In the genomic region with DNA sequence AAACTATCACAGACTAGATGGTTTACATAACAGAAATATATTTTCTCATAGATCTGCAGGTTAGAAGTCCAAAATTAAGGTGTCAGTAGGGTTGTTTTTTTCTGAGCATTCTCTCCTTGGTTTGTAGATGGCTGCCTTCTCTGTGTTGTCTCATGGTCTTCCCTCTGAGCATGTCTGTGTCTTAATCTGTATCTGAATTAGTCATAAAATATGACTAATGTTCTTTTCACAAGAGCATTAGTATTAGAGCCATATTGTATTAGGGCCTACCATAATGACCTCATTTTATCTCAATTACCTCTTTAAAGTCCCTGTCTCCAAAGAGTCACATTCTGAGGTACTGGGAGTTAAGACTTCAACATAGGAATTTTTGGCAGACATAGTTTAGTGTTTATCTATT, we compare ENCODE assay signal across 23 cellular contexts.
DNase-seq lines count a peak whose midpoint lies in the region; ATAC-seq and TF ChIP-seq lines count a peak whose summit lies in the region.
"Had no signal": no experiment of that assay in that cellular context is flagged by ENCODE, and none has a peak within 500 bp of the region (broad histone marks: within the 10 kb centered on the region; RNA-seq: fewer than 3 reads in every experiment).

No MANE protein-coding gene starts in this region.

- H3K4me1 ChIP-seq in foreskin keratinocyte = no peaks in the 10 kb centered on the region

- H3K4me3 Mint-ChIP-seq in activated CD4-positive, alpha-beta T cell treated with anti-CD3 and anti-CD28 coated beads for 36 hours = no peak overlapping the region
- H3K4me3 Mint-ChIP-seq in activated CD4-positive, alpha-beta T cell treated with anti-CD3 and anti-CD28 coated beads, Interleukin-2, amount 10 ng/mL, durations not matched to agents 24 days and 14 days = no peak overlapping the region
- H3K4me3 Mint-ChIP-seq: CD14-positive monocyte, H9, IgD-negative memory B cell had no signal

- no peaks in the 10 kb centered on the region for H3K9me3 Mint-ChIP-seq in activated CD4-positive, alpha-beta T cell treated with anti-CD3 and anti-CD28 coated beads for 36 hours (ENCODE audit: low read depth)
- no peaks in the 10 kb centered on the region for H3K9me3 Mint-ChIP-seq in activated CD4-positive, alpha-beta T cell treated with anti-CD3 and anti-CD28 coated beads, Interleukin-2, amount 10 ng/mL, durations not matched to agents 24 days and 14 days
- H3K9me3 Mint-ChIP-seq: H9, IgD-negative memory B cell had no signal

- no peaks in the 10 kb centered on the region for H3K4me1 Mint-ChIP-seq in activated CD4-positive, alpha-beta T cell treated with anti-CD3 and anti-CD28 coated beads for 36 hours
- H3K4me1 Mint-ChIP-seq in activated CD4-positive, alpha-beta T cell treated with anti-CD3 and anti-CD28 coated beads, Interleukin-2, amount 10 ng/mL, durations not matched to agents 24 days and 14 days = no peaks in the 10 kb centered on the region
- H3K4me1 Mint-ChIP-seq: CD14-positive monocyte, IgD-negative memory B cell had no signal

- H3K27me3 ChIP-seq in foreskin keratinocyte = no peaks in the 10 kb centered on the region

- H3K27ac ChIP-seq in RWPE1 (no peak overlapping the region), foreskin keratinocyte (no peak overlapping the region)
- H3K27ac ChIP-seq: SK-N-MC had no signal

- no peak overlapping the region for H3K27ac Mint-ChIP-seq in activated CD4-positive, alpha-beta T cell treated with anti-CD3 and anti-CD28 coated beads for 36 hours
- H3K27ac Mint-ChIP-seq in activated CD4-positive, alpha-beta T cell treated with anti-CD3 and anti-CD28 coated beads, Interleukin-2, amount 10 ng/mL, durations not matched to agents 24 days and 14 days = no peak overlapping the region
- H3K27ac Mint-ChIP-seq: CD14-positive monocyte, H9, IgD-negative memory B cell had no signal

- TF ChIP-seq CTCF in RWPE1 (conservative IDR thresholded peaks at IDR 0.05; ENCODE audit: low read depth) (no peak), foreskin keratinocyte (conservative IDR thresholded peaks at IDR 0.05) (no peak)

- CTCF ChIA-PET in activated CD4-positive, alpha-beta T cell treated with anti-CD3 and anti-CD28 coated beads for 36 hours (lab: Charles Lee) = no interaction called here
- CTCF ChIA-PET in RWPE1 (lab: Yijun Ruan, JAX) = no interaction called here

- ATAC-seq in activated CD4-positive, alpha-beta T cell treated with anti-CD3 and anti-CD28 coated beads for 36 hours = peak; percentile 33
- peak; percentile 87 for ATAC-seq in foreskin keratinocyte
- no peak for ATAC-seq in HG03571 (IDR thresholded peaks at IDR 0.05; ENCODE audit: unreplicated experiment)
- no peak for ATAC-seq in GM19455 (IDR thresholded peaks at IDR 0.05; ENCODE audit: unreplicated experiment)
- ATAC-seq: GM12878 had no signal

- H3K27me3 Mint-ChIP-seq in activated CD4-positive, alpha-beta T cell treated with anti-CD3 and anti-CD28 coated beads for 36 hours = peaks cover 8% of the 10 kb centered on the region
- H3K27me3 Mint-ChIP-seq in activated CD4-positive, alpha-beta T cell treated with anti-CD3 and anti-CD28 coated beads, Interleukin-2, amount 10 ng/mL, durations not matched to agents 24 days and 14 days = peaks cover 16% of the 10 kb centered on the region
- H3K27me3 Mint-ChIP-seq: IgD-negative memory B cell had no signal

- H3K36me3 Mint-ChIP-seq in activated CD4-positive, alpha-beta T cell treated with anti-CD3 and anti-CD28 coated beads for 36 hours (ENCODE audit: low read depth) = no peaks in the 10 kb centered on the region
- no peaks in the 10 kb centered on the region for H3K36me3 Mint-ChIP-seq in activated CD4-positive, alpha-beta T cell treated with anti-CD3 and anti-CD28 coated beads, Interleukin-2, amount 10 ng/mL, durations not matched to agents 24 days and 14 days (ENCODE audit: low read depth)
- H3K36me3 Mint-ChIP-seq: CD14-positive monocyte, IgD-negative memory B cell had no signal

- POLR2A ChIA-PET in activated CD4-positive, alpha-beta T cell treated with anti-CD3 and anti-CD28 coated beads for 36 hours (lab: Charles Lee) = no interaction called here
- POLR2A ChIA-PET in RWPE1 (lab: Yijun Ruan, JAX; ENCODE audit: low non-redundant PET) = no interaction called here

- intact Hi-C loops in activated CD4-positive, alpha-beta T cell treated with anti-CD3 and anti-CD28 coated beads for 36 hours (cut with DNase I, micrococcal nuclease) = no loop called here
- intact Hi-C loops in activated CD4-positive, alpha-beta T cell treated with anti-CD3 and anti-CD28 coated beads, Interleukin-2, amount 10 ng/mL, durations not matched to agents 24 days and 14 days (cut with micrococcal nuclease) = no loop called here

- no peak for DNase-seq in activated CD4-positive, alpha-beta T cell treated with anti-CD3 and anti-CD28 coated beads for 36 hours
- no peak for DNase-seq in activated CD4-positive, alpha-beta T cell treated with anti-CD3 and anti-CD28 coated beads, Interleukin-2, amount 10 ng/mL, durations not matched to agents 24 days and 14 days
- DNase-seq in RWPE1 (ENCODE audit: low spot score) = peak; percentile 3
- peak in 1 of 2 donors; percentile 17 for DNase-seq in foreskin keratinocyte
- no peak for DNase-seq in AG08395 (ENCODE audit: low spot score)
- DNase-seq: DMS79 treated with DMSO at 0.1 percent for 48 hours, H9, Karpas-422, MM.1S, NCI-H1048, NCI-H1417 treated with DMSO at 0.1 percent for 48 hours, NCI-H187, NCI-H446 treated with DMSO at 0.1 percent for 48 hours, NCI-H526 treated with DMSO at 0.1 percent for 48 hours, OCI-M1, SHP77 treated with DMSO at 0.1 percent for 48 hours, SW 1271 had no signal

Comparison
In these comparisons a context has a peak if more than half of its experiments do, and no peak if none do; other contexts are left out.
1. ATAC-seq: peak in activated CD4-positive, alpha-beta T cell treated with anti-CD3 and anti-CD28 coated beads for 36 hours (single experiment) and foreskin keratinocyte (single experiment); none in HG03571 (single experiment) and GM19455 (single experiment).